In the genomic region with DNA sequence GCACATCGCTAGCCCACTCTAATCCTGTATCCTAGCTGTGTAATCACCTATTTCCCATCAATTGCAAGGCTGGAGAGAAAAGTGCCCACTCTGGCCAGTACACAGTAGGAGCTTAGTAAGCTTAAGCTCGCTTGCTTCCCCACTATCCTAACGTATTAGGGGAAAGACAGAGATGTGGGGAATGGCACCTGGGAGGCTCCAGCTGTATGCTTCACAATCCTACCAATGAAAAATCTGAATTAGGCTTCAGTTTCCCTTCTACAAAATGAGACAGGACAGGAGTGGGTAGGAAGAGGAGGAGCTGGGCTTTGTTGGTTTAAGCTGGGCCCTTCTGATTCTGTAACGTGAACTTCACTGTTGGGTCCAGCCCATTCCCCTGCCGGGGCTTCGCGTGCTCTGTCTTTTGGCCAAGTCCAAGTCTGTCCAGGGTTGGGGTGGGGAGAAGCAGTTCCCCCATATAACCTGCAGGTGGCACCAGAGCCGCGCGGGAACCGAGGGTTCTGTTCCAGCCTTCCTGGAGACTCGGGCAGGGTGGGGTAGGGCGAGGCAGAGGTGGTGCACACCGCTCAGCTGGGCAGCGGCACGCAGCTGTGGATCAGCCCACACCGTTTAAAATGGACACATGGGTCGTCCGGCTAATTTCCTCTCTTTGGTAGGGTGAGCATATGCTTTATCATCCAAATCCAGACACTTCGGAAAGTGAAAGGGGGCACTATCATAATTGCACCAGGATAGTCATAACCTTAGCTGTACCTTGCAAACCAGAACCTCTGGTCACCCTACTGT, we compare ENCODE assay signal across 1 cellular context.
TF ChIP-seq lines count a peak whose summit lies in the region.

No MANE protein-coding gene starts in this region.

TF ChIP-seq in HepG2, 621 proteins besides CTCF, POLR2A, EP300 and RAD21 (continued from another document and continues in another):
- TF ChIP-seq, protein P1, sequence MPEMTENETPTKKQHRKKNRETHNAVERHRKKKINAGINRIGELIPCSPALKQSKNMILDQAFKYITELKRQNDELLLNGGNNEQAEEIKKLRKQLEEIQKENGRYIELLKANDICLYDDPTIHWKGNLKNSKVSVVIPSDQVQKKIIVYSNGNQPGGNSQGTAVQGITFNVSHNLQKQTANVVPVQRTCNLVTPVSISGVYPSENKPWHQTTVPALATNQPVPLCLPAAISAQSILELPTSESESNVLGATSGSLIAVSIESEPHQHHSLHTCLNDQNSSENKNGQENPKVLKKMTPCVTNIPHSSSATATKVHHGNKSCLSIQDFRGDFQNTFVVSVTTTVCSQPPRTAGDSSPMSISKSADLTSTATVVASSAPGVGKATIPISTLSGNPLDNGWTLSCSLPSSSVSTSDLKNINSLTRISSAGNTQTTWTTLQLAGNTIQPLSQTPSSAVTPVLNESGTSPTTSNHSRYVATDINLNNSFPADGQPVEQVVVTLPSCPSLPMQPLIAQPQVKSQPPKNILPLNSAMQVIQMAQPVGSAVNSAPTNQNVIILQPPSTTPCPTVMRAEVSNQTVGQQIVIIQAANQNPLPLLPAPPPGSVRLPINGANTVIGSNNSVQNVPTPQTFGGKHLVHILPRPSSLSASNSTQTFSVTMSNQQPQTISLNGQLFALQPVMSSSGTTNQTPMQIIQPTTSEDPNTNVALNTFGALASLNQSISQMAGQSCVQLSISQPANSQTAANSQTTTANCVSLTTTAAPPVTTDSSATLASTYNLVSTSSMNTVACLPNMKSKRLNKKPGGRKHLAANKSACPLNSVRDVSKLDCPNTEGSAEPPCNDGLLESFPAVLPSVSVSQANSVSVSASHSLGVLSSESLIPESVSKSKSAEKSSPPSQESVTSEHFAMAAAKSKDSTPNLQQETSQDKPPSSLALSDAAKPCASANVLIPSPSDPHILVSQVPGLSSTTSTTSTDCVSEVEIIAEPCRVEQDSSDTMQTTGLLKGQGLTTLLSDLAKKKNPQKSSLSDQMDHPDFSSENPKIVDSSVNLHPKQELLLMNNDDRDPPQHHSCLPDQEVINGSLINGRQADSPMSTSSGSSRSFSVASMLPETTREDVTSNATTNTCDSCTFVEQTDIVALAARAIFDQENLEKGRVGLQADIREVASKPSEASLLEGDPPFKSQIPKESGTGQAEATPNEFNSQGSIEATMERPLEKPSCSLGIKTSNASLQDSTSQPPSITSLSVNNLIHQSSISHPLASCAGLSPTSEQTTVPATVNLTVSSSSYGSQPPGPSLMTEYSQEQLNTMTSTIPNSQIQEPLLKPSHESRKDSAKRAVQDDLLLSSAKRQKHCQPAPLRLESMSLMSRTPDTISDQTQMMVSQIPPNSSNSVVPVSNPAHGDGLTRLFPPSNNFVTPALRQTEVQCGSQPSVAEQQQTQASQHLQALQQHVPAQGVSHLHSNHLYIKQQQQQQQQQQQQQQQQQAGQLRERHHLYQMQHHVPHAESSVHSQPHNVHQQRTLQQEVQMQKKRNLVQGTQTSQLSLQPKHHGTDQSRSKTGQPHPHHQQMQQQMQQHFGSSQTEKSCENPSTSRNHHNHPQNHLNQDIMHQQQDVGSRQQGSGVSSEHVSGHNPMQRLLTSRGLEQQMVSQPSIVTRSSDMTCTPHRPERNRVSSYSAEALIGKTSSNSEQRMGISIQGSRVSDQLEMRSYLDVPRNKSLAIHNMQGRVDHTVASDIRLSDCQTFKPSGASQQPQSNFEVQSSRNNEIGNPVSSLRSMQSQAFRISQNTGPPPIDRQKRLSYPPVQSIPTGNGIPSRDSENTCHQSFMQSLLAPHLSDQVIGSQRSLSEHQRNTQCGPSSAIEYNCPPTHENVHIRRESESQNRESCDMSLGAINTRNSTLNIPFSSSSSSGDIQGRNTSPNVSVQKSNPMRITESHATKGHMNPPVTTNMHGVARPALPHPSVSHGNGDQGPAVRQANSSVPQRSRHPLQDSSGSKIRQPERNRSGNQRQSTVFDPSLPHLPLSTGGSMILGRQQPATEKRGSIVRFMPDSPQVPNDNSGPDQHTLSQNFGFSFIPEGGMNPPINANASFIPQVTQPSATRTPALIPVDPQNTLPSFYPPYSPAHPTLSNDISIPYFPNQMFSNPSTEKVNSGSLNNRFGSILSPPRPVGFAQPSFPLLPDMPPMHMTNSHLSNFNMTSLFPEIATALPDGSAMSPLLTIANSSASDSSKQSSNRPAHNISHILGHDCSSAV (CRISPR knock-in tag; IDR thresholded peaks at IDR 0.05; ENCODE audit: borderline replicate concordance), result no peak
- no peak for TF ChIP-seq SMAD9 (CRISPR knock-in tag; IDR thresholded peaks at IDR 0.05)
- TF ChIP-seq SIN3B (IDR thresholded peaks at IDR 0.05; ENCODE audit: low read length), result no peak
- TF ChIP-seq SRY (CRISPR knock-in tag; IDR thresholded peaks at IDR 0.05), result no peak
- TF ChIP-seq ZBTB1 (CRISPR knock-in tag; IDR thresholded peaks at IDR 0.05; ENCODE audit: borderline replicate concordance), result no peak
- no peak for TF ChIP-seq ZNF496 (CRISPR knock-in tag; IDR thresholded peaks at IDR 0.05; ENCODE audit: insufficient replicate concordance)
- TF ChIP-seq ZNF777 (CRISPR knock-in tag; IDR thresholded peaks at IDR 0.05), result no peak
- TF ChIP-seq, protein P2, sequence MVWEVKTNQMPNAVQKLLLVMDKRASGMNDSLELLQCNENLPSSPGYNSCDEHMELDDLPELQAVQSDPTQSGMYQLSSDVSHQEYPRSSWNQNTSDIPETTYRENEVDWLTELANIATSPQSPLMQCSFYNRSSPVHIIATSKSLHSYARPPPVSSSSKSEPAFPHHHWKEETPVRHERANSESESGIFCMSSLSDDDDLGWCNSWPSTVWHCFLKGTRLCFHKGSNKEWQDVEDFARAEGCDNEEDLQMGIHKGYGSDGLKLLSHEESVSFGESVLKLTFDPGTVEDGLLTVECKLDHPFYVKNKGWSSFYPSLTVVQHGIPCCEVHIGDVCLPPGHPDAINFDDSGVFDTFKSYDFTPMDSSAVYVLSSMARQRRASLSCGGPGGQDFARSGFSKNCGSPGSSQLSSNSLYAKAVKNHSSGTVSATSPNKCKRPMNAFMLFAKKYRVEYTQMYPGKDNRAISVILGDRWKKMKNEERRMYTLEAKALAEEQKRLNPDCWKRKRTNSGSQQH (CRISPR knock-in tag; IDR thresholded peaks at IDR 0.05; ENCODE audit: low read depth), result no peak
- TF ChIP-seq HNF1A (IDR thresholded peaks at IDR 0.05; ENCODE audit: low read depth), result no peak
- TF ChIP-seq HNF1A (CRISPR knock-in tag; IDR thresholded peaks at IDR 0.05; ENCODE audit: borderline replicate concordance), result no peak
- TF ChIP-seq, protein P3, sequence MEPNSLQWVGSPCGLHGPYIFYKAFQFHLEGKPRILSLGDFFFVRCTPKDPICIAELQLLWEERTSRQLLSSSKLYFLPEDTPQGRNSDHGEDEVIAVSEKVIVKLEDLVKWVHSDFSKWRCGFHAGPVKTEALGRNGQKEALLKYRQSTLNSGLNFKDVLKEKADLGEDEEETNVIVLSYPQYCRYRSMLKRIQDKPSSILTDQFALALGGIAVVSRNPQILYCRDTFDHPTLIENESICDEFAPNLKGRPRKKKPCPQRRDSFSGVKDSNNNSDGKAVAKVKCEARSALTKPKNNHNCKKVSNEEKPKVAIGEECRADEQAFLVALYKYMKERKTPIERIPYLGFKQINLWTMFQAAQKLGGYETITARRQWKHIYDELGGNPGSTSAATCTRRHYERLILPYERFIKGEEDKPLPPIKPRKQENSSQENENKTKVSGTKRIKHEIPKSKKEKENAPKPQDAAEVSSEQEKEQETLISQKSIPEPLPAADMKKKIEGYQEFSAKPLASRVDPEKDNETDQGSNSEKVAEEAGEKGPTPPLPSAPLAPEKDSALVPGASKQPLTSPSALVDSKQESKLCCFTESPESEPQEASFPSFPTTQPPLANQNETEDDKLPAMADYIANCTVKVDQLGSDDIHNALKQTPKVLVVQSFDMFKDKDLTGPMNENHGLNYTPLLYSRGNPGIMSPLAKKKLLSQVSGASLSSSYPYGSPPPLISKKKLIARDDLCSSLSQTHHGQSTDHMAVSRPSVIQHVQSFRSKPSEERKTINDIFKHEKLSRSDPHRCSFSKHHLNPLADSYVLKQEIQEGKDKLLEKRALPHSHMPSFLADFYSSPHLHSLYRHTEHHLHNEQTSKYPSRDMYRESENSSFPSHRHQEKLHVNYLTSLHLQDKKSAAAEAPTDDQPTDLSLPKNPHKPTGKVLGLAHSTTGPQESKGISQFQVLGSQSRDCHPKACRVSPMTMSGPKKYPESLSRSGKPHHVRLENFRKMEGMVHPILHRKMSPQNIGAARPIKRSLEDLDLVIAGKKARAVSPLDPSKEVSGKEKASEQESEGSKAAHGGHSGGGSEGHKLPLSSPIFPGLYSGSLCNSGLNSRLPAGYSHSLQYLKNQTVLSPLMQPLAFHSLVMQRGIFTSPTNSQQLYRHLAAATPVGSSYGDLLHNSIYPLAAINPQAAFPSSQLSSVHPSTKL (CRISPR knock-in tag; IDR thresholded peaks at IDR 0.05), result no peak
- TF ChIP-seq, protein P4, sequence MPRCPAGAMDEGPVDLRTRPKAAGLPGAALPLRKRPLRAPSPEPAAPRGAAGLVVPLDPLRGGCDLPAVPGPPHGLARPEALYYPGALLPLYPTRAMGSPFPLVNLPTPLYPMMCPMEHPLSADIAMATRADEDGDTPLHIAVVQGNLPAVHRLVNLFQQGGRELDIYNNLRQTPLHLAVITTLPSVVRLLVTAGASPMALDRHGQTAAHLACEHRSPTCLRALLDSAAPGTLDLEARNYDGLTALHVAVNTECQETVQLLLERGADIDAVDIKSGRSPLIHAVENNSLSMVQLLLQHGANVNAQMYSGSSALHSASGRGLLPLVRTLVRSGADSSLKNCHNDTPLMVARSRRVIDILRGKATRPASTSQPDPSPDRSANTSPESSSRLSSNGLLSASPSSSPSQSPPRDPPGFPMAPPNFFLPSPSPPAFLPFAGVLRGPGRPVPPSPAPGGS (CRISPR knock-in tag; IDR thresholded peaks at IDR 0.05), result no peak
- TF ChIP-seq, protein P5, sequence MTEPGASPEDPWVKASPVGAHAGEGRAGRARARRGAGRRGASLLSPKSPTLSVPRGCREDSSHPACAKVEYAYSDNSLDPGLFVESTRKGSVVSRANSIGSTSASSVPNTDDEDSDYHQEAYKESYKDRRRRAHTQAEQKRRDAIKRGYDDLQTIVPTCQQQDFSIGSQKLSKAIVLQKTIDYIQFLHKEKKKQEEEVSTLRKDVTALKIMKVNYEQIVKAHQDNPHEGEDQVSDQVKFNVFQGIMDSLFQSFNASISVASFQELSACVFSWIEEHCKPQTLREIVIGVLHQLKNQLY (CRISPR knock-in tag; IDR thresholded peaks at IDR 0.05), result no peak
- TF ChIP-seq HNRNPLL (IDR thresholded peaks at IDR 0.05; ENCODE audit: low read depth, low read length, poor library complexity, severe bottlenecking), result no peak
- no peak; the same call in 1 of the 2 replicates for TF ChIP-seq NFKB2 (CRISPR knock-in tag; IDR thresholded peaks at IDR 0.05; ENCODE audit: borderline replicate concordance)
- TF ChIP-seq, protein P6, sequence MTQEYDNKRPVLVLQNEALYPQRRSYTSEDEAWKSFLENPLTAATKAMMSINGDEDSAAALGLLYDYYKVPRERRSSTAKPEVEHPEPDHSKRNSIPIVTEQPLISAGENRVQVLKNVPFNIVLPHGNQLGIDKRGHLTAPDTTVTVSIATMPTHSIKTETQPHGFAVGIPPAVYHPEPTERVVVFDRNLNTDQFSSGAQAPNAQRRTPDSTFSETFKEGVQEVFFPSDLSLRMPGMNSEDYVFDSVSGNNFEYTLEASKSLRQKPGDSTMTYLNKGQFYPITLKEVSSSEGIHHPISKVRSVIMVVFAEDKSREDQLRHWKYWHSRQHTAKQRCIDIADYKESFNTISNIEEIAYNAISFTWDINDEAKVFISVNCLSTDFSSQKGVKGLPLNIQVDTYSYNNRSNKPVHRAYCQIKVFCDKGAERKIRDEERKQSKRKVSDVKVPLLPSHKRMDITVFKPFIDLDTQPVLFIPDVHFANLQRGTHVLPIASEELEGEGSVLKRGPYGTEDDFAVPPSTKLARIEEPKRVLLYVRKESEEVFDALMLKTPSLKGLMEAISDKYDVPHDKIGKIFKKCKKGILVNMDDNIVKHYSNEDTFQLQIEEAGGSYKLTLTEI (CRISPR knock-in tag; conservative IDR thresholded peaks at IDR 0.05), result no peak
- no peak for TF ChIP-seq ZNF264 (CRISPR knock-in tag; IDR thresholded peaks at IDR 0.05)
- no peak for TF ChIP-seq ZNF674 (CRISPR knock-in tag; IDR thresholded peaks at IDR 0.05; ENCODE audit: low read depth)
- TF ChIP-seq SRSF9 (IDR thresholded peaks at IDR 0.05; ENCODE audit: borderline replicate concordance, insufficient read depth, low read depth, low read length, poor library complexity, severe bottlenecking), result no peak
- TF ChIP-seq CBFB (CRISPR knock-in tag; IDR thresholded peaks at IDR 0.05), result no peak
- no peak for TF ChIP-seq LBX2 (CRISPR knock-in tag; IDR thresholded peaks at IDR 0.05; ENCODE audit: borderline replicate concordance)
- TF ChIP-seq ZNF775 (CRISPR knock-in tag; IDR thresholded peaks at IDR 0.05; ENCODE audit: borderline replicate concordance), result no peak
- TF ChIP-seq CBX5 (CRISPR knock-in tag; IDR thresholded peaks at IDR 0.05; ENCODE audit: borderline replicate concordance), result no peak
- TF ChIP-seq ZNF737 (CRISPR knock-in tag; IDR thresholded peaks at IDR 0.05; ENCODE audit: borderline replicate concordance), result no peak
- TF ChIP-seq MTF1 (CRISPR knock-in tag; IDR thresholded peaks at IDR 0.05), result no peak
- peak; percentile 48 for TF ChIP-seq XRCC5 (optimal IDR thresholded peaks at IDR 0.05; ENCODE audit: low read length)
- no peak for TF ChIP-seq RFX3 (CRISPR knock-in tag; IDR thresholded peaks at IDR 0.05)
